8 cellular contexts compared by ENCODE assay signal in the genomic region with DNA sequence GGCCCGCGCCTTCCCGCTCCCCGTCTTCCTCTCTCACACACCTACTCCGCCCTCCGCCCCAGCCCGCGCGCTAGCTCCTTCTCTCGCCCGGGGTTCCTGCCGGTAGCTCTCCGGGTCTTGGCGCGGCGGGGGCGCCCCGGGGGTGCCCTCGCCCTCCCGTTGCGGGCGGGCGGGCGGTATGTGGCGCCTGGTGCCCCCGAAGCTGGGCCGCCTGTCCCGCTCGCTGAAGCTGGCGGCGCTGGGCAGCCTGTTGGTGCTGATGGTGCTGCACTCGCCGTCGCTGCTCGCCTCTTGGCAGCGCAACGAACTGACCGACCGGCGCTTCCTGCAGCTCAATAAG. TPM values are rescaled to one million over a fixed set of nuclear protein-coding genes. Genes with fewer than 3 reads are reported as not detected.
DNase-seq lines count a peak whose midpoint lies in the region; ATAC-seq and TF ChIP-seq lines count a peak whose summit lies in the region.

No MANE protein-coding gene starts in this region.

- no peaks in the 10 kb centered on the region for H3K27me3 ChIP-seq in ascending aorta

- peaks cover 22% of the 10 kb centered on the region for H3K27me3 Mint-ChIP-seq in activated CD4-positive, alpha-beta T cell treated with anti-CD3 and anti-CD28 coated beads, Interleukin-2, amount 10 ng/mL, durations not matched to agents 24 days and 14 days
- H3K27me3 Mint-ChIP-seq in stimulated activated naive CD8-positive, alpha-beta T cell treated with anti-CD3 and anti-CD28 coated beads, Interleukin-15, amount 100 ng/mL, for 72 hours = peaks cover 6% of the 10 kb centered on the region

- H3K4me3 ChIP-seq in ascending aorta = peak overlapping the region; percentile 79 to 94

- H3K4me1 ChIP-seq in ascending aorta = peaks cover 0 to 3% of the 10 kb centered on the region in 2 donors

- H3K27ac ChIP-seq in ascending aorta = peak overlapping the region; percentile 97 to 98

- no peak for DNase-seq in activated CD4-positive, alpha-beta T cell treated with anti-CD3 and anti-CD28 coated beads, Interleukin-2, amount 10 ng/mL, durations not matched to agents 24 days and 14 days
- DNase-seq in activated CD4-positive, alpha-beta T cell treated with anti-CD3 and anti-CD28 coated beads, Interleukin-2, amount 50 U/mL, for 48 hours = no peak
- DNase-seq in ascending aorta (ENCODE audit: low spot score in 2 of 2) = no peak
- DNase-seq in islet precursor cell = peak; percentile 81
- peak in 1 of 2 donors; percentile 79 for DNase-seq in stimulated activated naive CD8-positive, alpha-beta T cell treated with anti-CD3 and anti-CD28 coated beads, Interleukin-15, amount 100 ng/mL, for 72 hours
- DNase-seq in SHP77 treated with DMSO at 0.1 percent for 48 hours (lab: John Stamatoyannopoulos, UW) = no peak
- no peak for DNase-seq in CD1c-positive myeloid dendritic cell (ENCODE audit: extremely low spot score)

- no peaks in the 10 kb centered on the region for H3K9me3 ChIP-seq in ascending aorta

- peak in 1 of 3 experiments; percentile 11 for TF ChIP-seq CTCF in ascending aorta (IDR thresholded peaks at IDR 0.05)

- H3K4me1 Mint-ChIP-seq in activated CD4-positive, alpha-beta T cell treated with anti-CD3 and anti-CD28 coated beads, Interleukin-2, amount 10 ng/mL, durations not matched to agents 24 days and 14 days = peaks cover 29% of the 10 kb centered on the region
- H3K4me1 Mint-ChIP-seq in stimulated activated naive CD8-positive, alpha-beta T cell treated with anti-CD3 and anti-CD28 coated beads, Interleukin-15, amount 100 ng/mL, for 72 hours = peaks cover 19% of the 10 kb centered on the region

- peaks cover 5% of the 10 kb centered on the region for H3K36me3 Mint-ChIP-seq in activated CD4-positive, alpha-beta T cell treated with anti-CD3 and anti-CD28 coated beads, Interleukin-2, amount 10 ng/mL, durations not matched to agents 24 days and 14 days (ENCODE audit: low read depth)

- H3K4me3 Mint-ChIP-seq in activated CD4-positive, alpha-beta T cell treated with anti-CD3 and anti-CD28 coated beads, Interleukin-2, amount 10 ng/mL, durations not matched to agents 24 days and 14 days = peak overlapping the region; percentile 98
- peak overlapping the region; percentile 88 to 97 for H3K4me3 Mint-ChIP-seq in stimulated activated naive CD8-positive, alpha-beta T cell treated with anti-CD3 and anti-CD28 coated beads, Interleukin-15, amount 100 ng/mL, for 72 hours

- no peaks in the 10 kb centered on the region for H3K9me3 Mint-ChIP-seq in activated CD4-positive, alpha-beta T cell treated with anti-CD3 and anti-CD28 coated beads, Interleukin-2, amount 10 ng/mL, durations not matched to agents 24 days and 14 days
- H3K9me3 Mint-ChIP-seq in stimulated activated naive CD8-positive, alpha-beta T cell treated with anti-CD3 and anti-CD28 coated beads, Interleukin-15, amount 100 ng/mL, for 72 hours = no peaks in the 10 kb centered on the region

- intact Hi-C loops in activated CD4-positive, alpha-beta T cell treated with anti-CD3 and anti-CD28 coated beads, Interleukin-2, amount 10 ng/mL, durations not matched to agents 24 days and 14 days (cut with micrococcal nuclease) = loop anchor here (5.0 kb wide), 6 partner anchors 60 to 1525 kb away; a partner anchor contains a TSS
- intact Hi-C loops in ascending aorta (cut with DNase I) = loop anchor here (2.0 to 10.0 kb wide), 5 partner anchors 61 to 1760 kb away; a partner anchor contains a TSS

- no peaks in the 10 kb centered on the region for H3K36me3 ChIP-seq in ascending aorta

- peak; percentile 34 for ATAC-seq in stimulated activated naive CD8-positive, alpha-beta T cell treated with anti-CD3 and anti-CD28 coated beads, Interleukin-15, amount 100 ng/mL, for 72 hours
- ATAC-seq in HG03135 (IDR thresholded peaks at IDR 0.05; ENCODE audit: unreplicated experiment) = no peak

- H3K27ac Mint-ChIP-seq in activated CD4-positive, alpha-beta T cell treated with anti-CD3 and anti-CD28 coated beads, Interleukin-2, amount 10 ng/mL, durations not matched to agents 24 days and 14 days = peak overlapping the region; percentile 96
- H3K27ac Mint-ChIP-seq in stimulated activated naive CD8-positive, alpha-beta T cell treated with anti-CD3 and anti-CD28 coated beads, Interleukin-15, amount 100 ng/mL, for 72 hours = peak overlapping the region; percentile 93 to 96

RNA-seq across cellular contexts. Expression of a gene that starts 0.5 kb away (rescaled TPM):
- 18.0 and 18.3 TPM in 2 replicates for total RNA-seq in activated CD4-positive, alpha-beta T cell treated with anti-CD3 and anti-CD28 coated beads, Interleukin-2, amount 10 ng/mL, durations not matched to agents 24 days and 14 days
- total RNA-seq in ascending aorta = 318 TPM

Comparison
In these comparisons a context has a peak if more than half of its experiments do, and no peak if none do; other contexts are left out.
1. RNA of a gene that starts 0.5 kb away (total RNA-seq): 318 TPM in ascending aorta (single experiment); 18.0 to 18.3 TPM in activated CD4-positive, alpha-beta T cell treated with anti-CD3 and anti-CD28 coated beads, Interleukin-2, amount 10 ng/mL, durations not matched to agents 24 days and 14 days; every median in the first group is over 10 times any median in the second.